22 cellular contexts compared by ENCODE assay signal in the genomic region with DNA sequence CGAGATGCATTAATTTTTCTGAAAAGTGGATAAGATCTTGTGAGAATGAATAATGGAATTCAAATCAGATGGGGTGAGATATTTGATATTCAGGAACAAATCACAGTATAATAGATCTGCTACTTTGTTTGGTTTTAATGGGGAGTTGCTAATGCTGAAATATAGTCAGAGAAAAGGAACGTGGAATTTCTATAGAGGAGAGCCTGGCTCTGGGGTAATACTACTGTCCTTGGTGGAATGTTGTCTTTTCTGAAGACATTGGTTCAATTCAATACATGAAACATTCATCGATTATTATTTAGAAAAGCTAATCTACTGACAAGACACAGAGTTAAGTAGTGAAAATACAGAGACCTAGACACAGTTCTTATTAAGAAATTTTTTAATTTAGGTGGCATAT.
DNase-seq lines count a peak whose midpoint lies in the region; ATAC-seq and TF ChIP-seq lines count a peak whose summit lies in the region.
"Had no signal": no experiment of that assay in that cellular context is flagged by ENCODE, and none has a peak within 500 bp of the region (broad histone marks: within the 10 kb centered on the region; RNA-seq: fewer than 3 reads in every experiment).

No MANE protein-coding gene starts in this region.

- POLR2A ChIA-PET in PC-3 (lab: Charles Lee; ENCODE audit: unreplicated experiment): no interaction called here

- H2AFZ ChIP-seq in ACC112 (ENCODE audit: low read length, unreplicated experiment): no peak overlapping the region
- no peak overlapping the region for H2AFZ ChIP-seq in PC-3 (ENCODE audit: low read length)
- H2AFZ ChIP-seq: GM23338 had no signal

- no peaks in the 10 kb centered on the region for H4K20me1 ChIP-seq in PC-3 (ENCODE audit: low read length)

- no peak for ATAC-seq in PC-3
- ATAC-seq: GM23338, K562 had no signal

- H3K79me2 ChIP-seq in ACC112 (ENCODE audit: control insufficient read depth, insufficient read depth, low read length, unreplicated experiment) (no peaks in the 10 kb centered on the region), PC-3 (ENCODE audit: low read length) (no peaks in the 10 kb centered on the region)

- H3K9ac ChIP-seq in PC-3 (ENCODE audit: low read length) (peak overlapping the region; percentile 48), skeletal muscle satellite cell (ENCODE audit: low read depth, low read length) (peak overlapping the region; percentile 36)

- TF ChIP-seq POLR2A in esophagus squamous epithelium (IDR thresholded peaks at IDR 0.05): no peak

- H3K27ac ChIP-seq in ACC112 (ENCODE audit: low read depth, low read length) (peak overlapping the region; percentile 91), PC-3 (ENCODE audit: low read length) (peak overlapping the region; percentile 88), esophagus squamous epithelium (peak overlapping the region; percentile 9 to 70 (median 20)), coronary artery (no peak overlapping the region)
- H3K27ac ChIP-seq: RWPE1 had no signal

- DNase-seq in PC-3 (peak; percentile 15), esophagus squamous epithelium (lab: John Stamatoyannopoulos, UW) (no peak), A172 (ENCODE audit: low spot score) (no peak), HuH-7 (ENCODE audit: low spot score) (no peak), coronary artery (ENCODE audit: low spot score) (no peak)
- DNase-seq in activated naive CD4-positive, alpha-beta T cell treated with anti-CD3 and anti-CD28 coated beads, Interleukin-2, amount 50 U/mL, for 16 hours: no peak
- DNase-seq: 8988T; BE2C; CD4-positive, CD25-positive, alpha-beta regulatory T cell; COR-L47; DMS 273 treated with DMSO at 0.1 percent for 48 hours; GF-D8; NCI-H1694 treated with DMSO at 0.1 percent for 48 hours; NCI-H510A; NCI-H748 treated with DMSO at 0.1 percent for 48 hours; NK-92 treated with Interleukin-12 subunit alpha and Interleukin-12 subunit beta, amount 100 ng/mL, for 24 hours; OCI-M1 had no signal

- CTCF ChIA-PET in PC-3 (lab: Charles Lee): no interaction called here

- peaks cover 52% of the 10 kb centered on the region for H3K4me1 ChIP-seq in ACC112 (ENCODE audit: control insufficient read depth, insufficient read depth, low read length, unreplicated experiment)
- H3K4me1 ChIP-seq in PC-3 (ENCODE audit: insufficient read depth, low read length): peaks cover 55% of the 10 kb centered on the region
- peaks cover 5 to 33% (median 6%) of the 10 kb centered on the region in 3 donors for H3K4me1 ChIP-seq in esophagus squamous epithelium
- H3K4me1 ChIP-seq in skeletal muscle satellite cell (ENCODE audit: control insufficient read depth, insufficient read depth, low read length): peaks cover 45% of the 10 kb centered on the region
- H3K4me1 ChIP-seq: BE2C had no signal

- no TSS peak for BruUV-seq in PC-3 (replicated peaks; lab: Mats Ljungman, UMichigan)

- H3K4me2 ChIP-seq in PC-3 (ENCODE audit: low read length): peak overlapping the region; percentile 74
- H3K4me2 ChIP-seq in skeletal muscle satellite cell (ENCODE audit: low read length): peak overlapping the region; percentile 50
- H3K4me2 ChIP-seq: GM23338 had no signal

- H3K27me3 ChIP-seq in ACC112 (ENCODE audit: insufficient read depth, low read length) (no peaks in the 10 kb centered on the region), PC-3 (ENCODE audit: low read length) (no peaks in the 10 kb centered on the region), esophagus squamous epithelium (no peaks in the 10 kb centered on the region), skeletal muscle satellite cell (ENCODE audit: control insufficient read depth, insufficient read depth, low read length) (no peaks in the 10 kb centered on the region)
- H3K27me3 ChIP-seq: BE2C had no signal

- H3F3A ChIP-seq in PC-3 (ENCODE audit: low read length, unreplicated experiment): no peaks in the 10 kb centered on the region

- no peak for TF ChIP-seq CTCF in PC-3 (conservative IDR thresholded peaks at IDR 0.05; ENCODE audit: low read depth, low read length)
- no peak for TF ChIP-seq CTCF in esophagus squamous epithelium (IDR thresholded peaks at IDR 0.05)
- TF ChIP-seq CTCF in coronary artery (IDR thresholded peaks at IDR 0.05): no peak

- H3K9me3 ChIP-seq in PC-3 (ENCODE audit: low read length) (no peaks in the 10 kb centered on the region), esophagus squamous epithelium (no peaks in the 10 kb centered on the region), skeletal muscle satellite cell (replicated peaks; ENCODE audit: low read length) (no peaks in the 10 kb centered on the region)
- H3K9me3 ChIP-seq: BE2C had no signal

- WGBS in esophagus squamous epithelium, 2 donors: 87 to 90% methylated on average over 3 of the region's 3 CpGs

- intact Hi-C loops in PC-3 (cut with micrococcal nuclease) (no loop called here), esophagus squamous epithelium (cut with DNase I) (no loop called here)

- H3K4me3 ChIP-seq in ACC112 (ENCODE audit: low read depth, low read length): peak overlapping the region; percentile 12; the same call in 1 of the 2 replicates
- H3K4me3 ChIP-seq in PC-3 (ENCODE audit: low read length): no peak overlapping the region
- no peak overlapping the region for H3K4me3 ChIP-seq in esophagus squamous epithelium
- H3K4me3 ChIP-seq in skeletal muscle satellite cell (ENCODE audit: low read length): no peak overlapping the region
- no peak overlapping the region for H3K4me3 ChIP-seq in coronary artery
- H3K4me3 ChIP-seq: GM23338, K562 had no signal

- H3K36me3 ChIP-seq in ACC112 (ENCODE audit: insufficient read depth, low read length) (no peaks in the 10 kb centered on the region), PC-3 (ENCODE audit: low read depth, low read length) (no peaks in the 10 kb centered on the region), esophagus squamous epithelium (no peaks in the 10 kb centered on the region), skeletal muscle satellite cell (ENCODE audit: insufficient read depth, low read length) (no peaks in the 10 kb centered on the region)
- H3K36me3 ChIP-seq: BE2C had no signal

- H3K9me2 ChIP-seq in PC-3 (replicated peaks; ENCODE audit: low read length): no peaks in the 10 kb centered on the region

Comparison
In these comparisons a context has a peak if more than half of its experiments do, and no peak if none do; other contexts are left out.
1. H3K27ac ChIP-seq: peak in ACC112 (single experiment), PC-3 (single experiment) and esophagus squamous epithelium (4 of 4); none in coronary artery (0 of 2).